12 cellular contexts compared by ENCODE assay signal in genomic region chr3:149004622-149005021, GRCh38. TPM values are rescaled to one million over a fixed set of nuclear protein-coding genes. Genes with fewer than 3 reads are reported as not detected.
DNase-seq lines count a peak whose midpoint lies in the region; ATAC-seq, FAIRE-seq and TF ChIP-seq lines count a peak whose summit lies in the region.
"Had no signal": no experiment of that assay in that cellular context is flagged by ENCODE, and none has a peak within 500 bp of the region (broad histone marks: within the 10 kb centered on the region; RNA-seq: fewer than 3 reads in every experiment).

No MANE protein-coding gene starts in this region.

- ATAC-seq in WTC11 (peak; percentile 43; the same call in 1 of the 2 replicates), GM18867 (IDR thresholded peaks at IDR 0.05; ENCODE audit: unreplicated experiment) (no peak), HG02610 (IDR thresholded peaks at IDR 0.05; ENCODE audit: unreplicated experiment) (no peak)

- H3K27me3 ChIP-seq in KMS-11 (ENCODE audit: insufficient read depth, low read depth), result no peaks in the 10 kb centered on the region
- no peaks in the 10 kb centered on the region for H3K27me3 ChIP-seq in kidney epithelial cell (ENCODE audit: control insufficient read depth, insufficient read depth, low read length)
- H3K27me3 ChIP-seq: hepatocyte, ovary had no signal

- H3K9ac ChIP-seq in KMS-11, result peak overlapping the region; percentile 13; the same call in 1 of the 2 replicates

- DNase-seq in ACHN, result peak; percentile 28
- no peak for DNase-seq in WTC11 (ENCODE audit: low spot score)
- peak; percentile 60 for DNase-seq in kidney epithelial cell (ENCODE audit: low read depth)
- no peak for DNase-seq in iPS-NIHi11 (ENCODE audit: low spot score)
- no peak for DNase-seq in GM12891 (ENCODE audit: insufficient read length, low spot score)
- DNase-seq: activated CD4-positive, alpha-beta T cell treated with anti-CD3 and anti-CD28 coated beads, Interleukin-2, amount 10 ng/mL, durations not matched to agents 24 days and 14 days; ovary had no signal

- TF ChIP-seq CTCF in KMS-11 (conservative IDR thresholded peaks at IDR 0.05; ENCODE audit: low read depth, low read length), result 0 out of 2 replicates have a peak, but pooled peaks have one; percentile 28
- no peak for TF ChIP-seq CTCF in WTC11 (IDR thresholded peaks at IDR 0.05)
- TF ChIP-seq CTCF in kidney epithelial cell (IDR thresholded peaks at IDR 0.05; ENCODE audit: insufficient read depth, low read length, poor library complexity, severe bottlenecking), result no peak

- no peak overlapping the region for H3K4me3 Mint-ChIP-seq in WTC11
- H3K4me3 Mint-ChIP-seq: activated CD4-positive, alpha-beta T cell treated with anti-CD3 and anti-CD28 coated beads, Interleukin-2, amount 10 ng/mL, durations not matched to agents 24 days and 14 days had no signal

- no peak overlapping the region for H2AFZ ChIP-seq in KMS-11 (ENCODE audit: low read depth)
- H2AFZ ChIP-seq: hepatocyte had no signal

- no peak for FAIRE-seq in GM12891 (lab: Jason Lieb, UNC)
- FAIRE-seq: HTR-8/SVneo had no signal

- H4K20me1 ChIP-seq in KMS-11 (ENCODE audit: insufficient read depth), result no peaks in the 10 kb centered on the region

- CTCF ChIA-PET in WTC11 (lab: Charles Lee), result interaction anchor here (1.7 kb wide), 1 partner anchor 49 kb away, joined by 5 read pairs; no protein-coding TSS in a partner anchor

- H3K9me3 Mint-ChIP-seq in WTC11, result no peaks in the 10 kb centered on the region
- H3K9me3 Mint-ChIP-seq: activated CD4-positive, alpha-beta T cell treated with anti-CD3 and anti-CD28 coated beads, Interleukin-2, amount 10 ng/mL, durations not matched to agents 24 days and 14 days had no signal

- peak overlapping the region; percentile 94 for H3K4me2 ChIP-seq in KMS-11
- H3K4me2 ChIP-seq: hepatocyte had no signal

- no peaks in the 10 kb centered on the region for H3K27me3 Mint-ChIP-seq in WTC11 (ENCODE audit: low read depth)
- H3K27me3 Mint-ChIP-seq: activated CD4-positive, alpha-beta T cell treated with anti-CD3 and anti-CD28 coated beads, Interleukin-2, amount 10 ng/mL, durations not matched to agents 24 days and 14 days had no signal

- peaks cover 12% of the 10 kb centered on the region for H3K36me3 Mint-ChIP-seq in WTC11

- POLR2A ChIA-PET in WTC11 (lab: Charles Lee), result no interaction called here

- peak overlapping the region; percentile 93 for H3K27ac ChIP-seq in KMS-11
- H3K27ac ChIP-seq: hepatocyte, ovary had no signal

- in situ Hi-C loops in ACHN (cut with HindIII; ENCODE audit: low pct_ligation_motif_present, low pct_unique_long_range_greater_than_20kb, low sequenced_read_pairs), result no loop called here

- peaks cover 77% of the 10 kb centered on the region for H3K79me2 ChIP-seq in KMS-11 (ENCODE audit: insufficient read depth, low read depth)
- H3K79me2 ChIP-seq: hepatocyte had no signal

- H3K4me1 ChIP-seq in KMS-11 (ENCODE audit: low read depth, poor library complexity, severe bottlenecking), result peaks cover 100% of the 10 kb centered on the region

- H3K4me1 Mint-ChIP-seq in WTC11, result peaks cover 35% of the 10 kb centered on the region

- H3K27ac Mint-ChIP-seq in WTC11, result peak overlapping the region; percentile 51
- H3K27ac Mint-ChIP-seq: activated CD4-positive, alpha-beta T cell treated with anti-CD3 and anti-CD28 coated beads, Interleukin-2, amount 10 ng/mL, durations not matched to agents 24 days and 14 days had no signal

- H3K36me3 ChIP-seq in KMS-11 (ENCODE audit: insufficient read depth), result peaks cover 30% of the 10 kb centered on the region; the same call in 1 of the 2 replicates
- no peaks in the 10 kb centered on the region for H3K36me3 ChIP-seq in kidney epithelial cell (ENCODE audit: control insufficient read depth, insufficient read depth, low read length)
- H3K36me3 ChIP-seq: ovary had no signal

- TF ChIP-seq POLR2A in GM12891 (IDR thresholded peaks at IDR 0.05; ENCODE audit: low read depth, low read length), result no peak

- H3K4me3 ChIP-seq in KMS-11 (IDR thresholded peaks at IDR 0.05; ENCODE audit: insufficient read depth, low read depth, low read length), result peak overlapping the region; percentile 7
- H3K4me3 ChIP-seq in kidney epithelial cell (ENCODE audit: low read depth, low read length), result no peak overlapping the region
- H3K4me3 ChIP-seq: hepatocyte, ovary had no signal

TF ChIP-seq in WTC11, 78 proteins besides CTCF, POLR2A, EP300 and RAD21 (continues in another document):
- TF ChIP-seq MAX (CRISPR knock-in tag; IDR thresholded peaks at IDR 0.05) (no peak), ZSCAN18 (CRISPR knock-in tag; IDR thresholded peaks at IDR 0.05) (no peak), OVOL2 (CRISPR knock-in tag; IDR thresholded peaks at IDR 0.05; ENCODE audit: borderline replicate concordance) (no peak), SMAD4 (CRISPR knock-in tag; IDR thresholded peaks at IDR 0.05) (no peak), ZNF671 (CRISPR knock-in tag; IDR thresholded peaks at IDR 0.05) (no peak), ETV6 (CRISPR knock-in tag; IDR thresholded peaks at IDR 0.05) (no peak), JUN (CRISPR knock-in tag; IDR thresholded peaks at IDR 0.05) (no peak)
- TF ChIP-seq, protein P1, sequence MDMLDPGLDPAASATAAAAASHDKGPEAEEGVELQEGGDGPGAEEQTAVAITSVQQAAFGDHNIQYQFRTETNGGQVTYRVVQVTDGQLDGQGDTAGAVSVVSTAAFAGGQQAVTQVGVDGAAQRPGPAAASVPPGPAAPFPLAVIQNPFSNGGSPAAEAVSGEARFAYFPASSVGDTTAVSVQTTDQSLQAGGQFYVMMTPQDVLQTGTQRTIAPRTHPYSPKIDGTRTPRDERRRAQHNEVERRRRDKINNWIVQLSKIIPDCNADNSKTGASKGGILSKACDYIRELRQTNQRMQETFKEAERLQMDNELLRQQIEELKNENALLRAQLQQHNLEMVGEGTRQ (CRISPR knock-in tag; IDR thresholded peaks at IDR 0.05), result no peak

TF ChIP-seq in GM12891, 5 proteins besides CTCF, POLR2A, EP300 and RAD21:
- no peak for TF ChIP-seq POLR2AphosphoS5 (IDR thresholded peaks at IDR 0.05; ENCODE audit: low read depth, low read length)
- no peak for TF ChIP-seq PAX5 (IDR thresholded peaks at IDR 0.05; ENCODE audit: insufficient read depth, low read length, severe bottlenecking)
- no peak for TF ChIP-seq TAF1 (IDR thresholded peaks at IDR 0.05; ENCODE audit: low read depth, low read length)
- no peak for TF ChIP-seq POU2F2 (IDR thresholded peaks at IDR 0.05; ENCODE audit: low read depth, low read length)
- no peak for TF ChIP-seq SPI1 (IDR thresholded peaks at IDR 0.05; ENCODE audit: low read depth, low read length)

RNA-seq across cellular contexts. Expression of gene GYG1, which starts 13.3 kb away (rescaled TPM):
- total RNA-seq in WTC11 (2021), result 34.8 to 43.1 TPM (median 41.7 TPM) in 3 replicates
- total RNA-seq in kidney epithelial cell, result 32.7 and 41.1 TPM in 2 replicates
- polyA plus RNA-seq in GM12891 (2012; ENCODE audit: low read depth, missing spikeins), result 10.2 TPM

Comparison
In these comparisons a context has a peak if more than half of its experiments do, and no peak if none do; other contexts are left out.
1. DNase-seq: peak in ACHN (single experiment) and kidney epithelial cell (single experiment); none in WTC11 (single experiment), iPS-NIHi11 (single experiment) and GM12891 (single experiment).